ENCODE assay signal across 26 cellular contexts in genomic region chr7:119925890-119926289, GRCh38.
"Had no signal": no experiment of that assay in that cellular context is flagged by ENCODE, and none has a peak within 500 bp of the region (broad histone marks: within the 10 kb centered on the region; RNA-seq: fewer than 3 reads in every experiment).

No MANE protein-coding gene starts in this region.

- H3K4me3 ChIP-seq: body of pancreas, cardiac muscle cell, left ventricle myocardium inferior, stomach, suprapubic skin, transverse colon had no signal

- H3K9ac ChIP-seq: parathyroid adenoma had no signal

- H3K27ac ChIP-seq: body of pancreas, cardiac muscle cell, left ventricle myocardium inferior, parathyroid adenoma, stomach, suprapubic skin, transverse colon, WERI-Rb-1 had no signal

- H2AFZ ChIP-seq: parathyroid adenoma had no signal

- DNase-seq: activated CD4-positive, alpha-beta T cell treated with anti-CD3 and anti-CD28 coated beads, Interleukin-2, amount 10 ng/mL, durations not matched to agents 7 days and 5 days; activated CD4-positive, CD25-positive, alpha-beta regulatory T cell treated with anti-CD3 and anti-CD28 coated beads, Interleukin-2, amount 50 U/mL, for 72 hours; activated CD8-positive, alpha-beta memory T cell treated with anti-CD3 and anti-CD28 coated beads, Interleukin-2, amount 10 ng/mL, durations not matched to agents 7 days and 5 days; activated CD8-positive, alpha-beta T cell treated with anti-CD3 and anti-CD28 coated beads for 36 hours; activated gamma-delta T cell; activated naive CD4-positive, alpha-beta T cell treated with anti-CD3 and anti-CD28 coated beads, Interleukin-2, amount 50 U/mL, for 16 hours; activated naive CD8-positive, alpha-beta T cell treated with anti-CD3 and anti-CD28 coated beads, Interleukin-2, amount 50 U/mL, for 24 hours; activated T-cell treated with anti-CD3 and anti-CD28 coated beads for 4 hours; anterior cingulate cortex; body of pancreas; effector CD8-positive, alpha-beta T cell; foreskin melanocyte; immature natural killer cell; kidney glomerular epithelial cell; left ventricle myocardium inferior; mammary epithelial cell; nephron progenitor cell; nucleus accumbens; right cardiac atrium; stimulated activated CD4-positive, alpha-beta T cell treated with anti-CD3 and anti-CD28 coated beads, Interleukin-2, amount 100 ng/mL, for 24 hours; stomach; transverse colon; WERI-Rb-1 had no signal

- H3K79me2 ChIP-seq: parathyroid adenoma had no signal

- H3K9me3 ChIP-seq: body of pancreas, left ventricle myocardium inferior, suprapubic skin, transverse colon had no signal

- H3K4me1 ChIP-seq: body of pancreas, left ventricle myocardium inferior, parathyroid adenoma, stomach, suprapubic skin, transverse colon had no signal

- H3K36me3 ChIP-seq: cardiac muscle cell, left ventricle myocardium inferior, stomach, suprapubic skin, transverse colon, WERI-Rb-1 had no signal

- H3K27me3 ChIP-seq: body of pancreas, cardiac muscle cell, stomach, suprapubic skin, transverse colon had no signal
